ENCODE assay signal across 10 cellular contexts in genomic region chr19:55188620-55189019, GRCh38. TPM values are rescaled to one million over a fixed set of nuclear protein-coding genes. Genes with fewer than 3 reads are reported as not detected.
DNase-seq lines count a peak whose midpoint lies in the region; ATAC-seq, FAIRE-seq and TF ChIP-seq lines count a peak whose summit lies in the region.
"Had no signal": no experiment of that assay in that cellular context is flagged by ENCODE, and none has a peak within 500 bp of the region (broad histone marks: within the 10 kb centered on the region; RNA-seq: fewer than 3 reads in every experiment).

No MANE protein-coding gene starts in this region.

- H3K4ac ChIP-seq in mesenchymal stem cell (ENCODE audit: low read depth in 1 of 2, low read length in 2 of 2) = no peak overlapping the region

- H2AK5ac ChIP-seq in mesenchymal stem cell (ENCODE audit: low read length, severe bottlenecking) = no peak overlapping the region

- POLR2A ChIA-PET in T-cell (lab: Charles Lee) = no interaction called here

- H3K4me1 Mint-ChIP-seq in HFFc6 (ENCODE audit: low read depth) (peaks cover 14% of the 10 kb centered on the region), T-cell (peaks cover 6 to 11% (median 9%) of the 10 kb centered on the region in 3 donors)

- H3K4me3 ChIP-seq in mesenchymal stem cell (ENCODE audit: insufficient read depth in 1 of 2, low read depth in 1 of 2, low read length in 2 of 2) = no peak overlapping the region
- H3K4me3 ChIP-seq in upper lobe of right lung = no peak overlapping the region
- H3K4me3 ChIP-seq: thyroid gland had no signal

- H3K27ac Mint-ChIP-seq in HFFc6 = peak overlapping the region; percentile 100
- H3K27ac Mint-ChIP-seq in T-cell = no peak overlapping the region

- H2BK12ac ChIP-seq in mesenchymal stem cell (ENCODE audit: low read length in 2 of 2) = peak overlapping the region in 1 of 2 experiments; percentile 31

- CTCF ChIA-PET in T-cell (lab: Charles Lee) = no interaction called here

- no peak overlapping the region for H4K8ac ChIP-seq in mesenchymal stem cell (ENCODE audit: low read length)

- H3K27me3 Mint-ChIP-seq in HFFc6 (ENCODE audit: insufficient read depth) (peaks cover 12% of the 10 kb centered on the region), T-cell (peaks cover 11 to 32% of the 10 kb centered on the region in 2 donors)

- H3K27me3 ChIP-seq in mesenchymal stem cell (ENCODE audit: control insufficient read depth in 1 of 2, insufficient read depth in 1 of 2, low read length in 2 of 2) (peaks cover 0 to 19% of the 10 kb centered on the region in 2 experiments), upper lobe of right lung (peaks cover 3% of the 10 kb centered on the region)
- H3K27me3 ChIP-seq: thyroid gland had no signal

- ATAC-seq in T-cell (replicated peaks in 1 of 4) = no peak
- ATAC-seq in upper lobe of right lung = no peak

- H3K14ac ChIP-seq in mesenchymal stem cell (ENCODE audit: low read length in 2 of 2) = peak overlapping the region in 1 of 2 experiments; percentile 28

- H2BK5ac ChIP-seq in mesenchymal stem cell (ENCODE audit: low read depth, low read length, poor library complexity, severe bottlenecking) = no peak overlapping the region

- no peaks in the 10 kb centered on the region for H3K79me1 ChIP-seq in mesenchymal stem cell (replicated peaks; ENCODE audit: low read length, poor library complexity, severe bottlenecking)

- DNase-seq in HFFc6 = no peak
- no peak for DNase-seq in T-cell
- DNase-seq in mesenchymal stem cell = no peak
- DNase-seq in urothelium cell line (ENCODE audit: low spot score) = no peak
- no peak for DNase-seq in upper lobe of right lung
- DNase-seq: activated naive CD4-positive, alpha-beta T cell treated with Interleukin-2 at 50 U/mL for 16 hours; NCI-H1436 treated with DMSO at 0.1 percent for 48 hours; NK-92 treated with Interleukin-12 subunit alpha and Interleukin-12 subunit beta, amount 100 ng/mL, for 24 hours; thyroid gland had no signal

- H3K36me3 Mint-ChIP-seq in HFFc6 (ENCODE audit: low read depth) (no peaks in the 10 kb centered on the region), T-cell (no peaks in the 10 kb centered on the region)

- H3K23ac ChIP-seq in mesenchymal stem cell (ENCODE audit: low read length in 2 of 2) = peak overlapping the region in 1 of 2 experiments; percentile 83

- H3K4me3 Mint-ChIP-seq in HFFc6 (no peak overlapping the region), T-cell (peak overlapping the region in 2 of 3 donors; percentile 6 to 45)

- peak overlapping the region; percentile 70 for H3K9ac ChIP-seq in mesenchymal stem cell (ENCODE audit: low read length)

- WGBS in mesenchymal stem cell = 74% methylated on average over 8 of the region's 8 CpGs

- no peak for FAIRE-seq in urothelium cell line (lab: Jason Lieb, UNC)

- H3K9me3 ChIP-seq in mesenchymal stem cell (ENCODE audit: control insufficient read depth, low read length) (no peaks in the 10 kb centered on the region), upper lobe of right lung (no peaks in the 10 kb centered on the region)
- H3K9me3 ChIP-seq: thyroid gland had no signal

- H3K36me3 ChIP-seq in mesenchymal stem cell (ENCODE audit: control insufficient read depth in 1 of 2, insufficient read depth in 2 of 2, low read depth in 1 of 2, low read length in 2 of 2) (no peaks in the 10 kb centered on the region), upper lobe of right lung (no peaks in the 10 kb centered on the region)
- H3K36me3 ChIP-seq: thyroid gland had no signal

- H4K91ac ChIP-seq in mesenchymal stem cell (ENCODE audit: low read length) = no peak overlapping the region

- H2AFZ ChIP-seq in mesenchymal stem cell (ENCODE audit: low read depth, low read length) = no peak overlapping the region

- peaks cover 6% of the 10 kb centered on the region for H3K4me1 ChIP-seq in mesenchymal stem cell (ENCODE audit: control insufficient read depth, insufficient read depth, low read depth, low read length)
- no peaks in the 10 kb centered on the region for H3K4me1 ChIP-seq in upper lobe of right lung
- H3K4me1 ChIP-seq: thyroid gland had no signal

- no peak overlapping the region for H2BK120ac ChIP-seq in mesenchymal stem cell (ENCODE audit: low read depth, low read length)

- intact Hi-C loops in upper lobe of right lung (cut with DNase I) = no loop called here

- no peak overlapping the region for H3K4me2 ChIP-seq in mesenchymal stem cell (ENCODE audit: low read length, poor library complexity, severe bottlenecking)

- TF ChIP-seq CTCF in HFFc6 (IDR thresholded peaks at IDR 0.05) (no peak), upper lobe of right lung (IDR thresholded peaks at IDR 0.05) (no peak)

- no peak overlapping the region for H2BK15ac ChIP-seq in mesenchymal stem cell (ENCODE audit: low read depth, poor library complexity, severe bottlenecking)

- H3K27ac ChIP-seq in mesenchymal stem cell (ENCODE audit: low read length, poor library complexity, severe bottlenecking) = no peak overlapping the region
- no peak overlapping the region for H3K27ac ChIP-seq in upper lobe of right lung

- H3K9me3 Mint-ChIP-seq in HFFc6 = no peaks in the 10 kb centered on the region
- H3K9me3 Mint-ChIP-seq in T-cell = no peaks in the 10 kb centered on the region

- peak overlapping the region in 1 of 2 experiments; percentile 78 for H3K18ac ChIP-seq in mesenchymal stem cell (ENCODE audit: low read depth in 1 of 2, low read length in 2 of 2)

RNA-seq across cellular contexts. Expression of gene SYT5, which starts 8.5 kb away (rescaled TPM):
- total RNA-seq in HFFc6 (2021; fragmentation: NEBNext Ultra II Directional; extraction: Animal tissue kit (Norgen Biotek cat#: 25700)) = 1 to 10 TPM in 1 of 6 experiments, under 1 TPM in 2, not detected in 3; 0.09 to 1.2 (median 0.38) TPM
- total RNA-seq in T-cell = 1 to 10 TPM in 2 of 5 donors, not detected in 3; 2.7 to 2.9 TPM
- polyA plus RNA-seq in mesenchymal stem cell (2013, experiment 1 of 2) = 0.28 TPM
- polyA plus RNA-seq in mesenchymal stem cell (2013, experiment 2 of 2) = 0.38 TPM
- total RNA-seq in upper lobe of right lung = not detected
- total RNA-seq: thyroid gland had no signal

RNA-seq across cellular contexts. Expression of gene PTPRH, which starts 20.7 kb away (rescaled TPM):
- total RNA-seq in HFFc6 (2021; fragmentation: NEBNext Ultra II Directional; extraction: Animal tissue kit (Norgen Biotek cat#: 25700)) = 1 to 10 TPM in 1 of 6 experiments, under 1 TPM in 5; 0.45 to 1.0 (median 0.59) TPM
- total RNA-seq in T-cell (1 to 10 TPM in 1 of 5 donors, under 1 TPM in 2, not detected in 2; 0.16 to 1.1 (median 0.51) TPM), upper lobe of right lung (not detected)
- polyA plus RNA-seq in mesenchymal stem cell (2013, experiment 1 of 2) = 1.1 TPM
- polyA plus RNA-seq in mesenchymal stem cell (2013, experiment 2 of 2) = 1.0 TPM

RNA-seq across cellular contexts. Expression of gene DNAAF3, which starts 22.2 kb away (rescaled TPM):
- 1 to 10 TPM in 1 of 6 experiments, under 1 TPM in 5; 0.20 to 1.1 (median 0.72) TPM for total RNA-seq in HFFc6 (2021; fragmentation: NEBNext Ultra II Directional; extraction: Animal tissue kit (Norgen Biotek cat#: 25700))
- not detected for total RNA-seq in T-cell
- 0.37 TPM for polyA plus RNA-seq in mesenchymal stem cell (2013, experiment 1 of 2)
- 0.45 TPM for polyA plus RNA-seq in mesenchymal stem cell (2013, experiment 2 of 2)
- total RNA-seq in upper lobe of right lung = 1.5 TPM

RNA-seq across cellular contexts. Expression of gene TNNI3, which starts 31.1 kb away (rescaled TPM):
- not detected for total RNA-seq in HFFc6 (2021; fragmentation: NEBNext Ultra II Directional; extraction: Animal tissue kit (Norgen Biotek cat#: 25700))
- total RNA-seq in T-cell (not detected), upper lobe of right lung (not detected)
- polyA plus RNA-seq in mesenchymal stem cell (2013, experiment 1 of 2) = 0.18 TPM
- 0.18 TPM for polyA plus RNA-seq in mesenchymal stem cell (2013, experiment 2 of 2)
- total RNA-seq: omental fat pad, thyroid gland had no signal

RNA-seq across cellular contexts. Expression of gene TNNT1, which starts 39.6 kb away (rescaled TPM):
- 1 to 10 TPM; 4.1 to 8.8 (median 7.3) TPM for total RNA-seq in HFFc6 (2021; fragmentation: NEBNext Ultra II Directional; extraction: Animal tissue kit (Norgen Biotek cat#: 25700))
- total RNA-seq in T-cell (under 1 TPM in 2 of 5 donors, not detected in 3; 0.36 to 0.76 TPM), upper lobe of right lung (1.2 TPM)
- polyA plus RNA-seq in mesenchymal stem cell (2013, experiment 1 of 2) = 1.2 TPM
- polyA plus RNA-seq in mesenchymal stem cell (2013, experiment 2 of 2) = 0.99 TPM
- total RNA-seq: thyroid gland had no signal
